In the genomic region with DNA sequence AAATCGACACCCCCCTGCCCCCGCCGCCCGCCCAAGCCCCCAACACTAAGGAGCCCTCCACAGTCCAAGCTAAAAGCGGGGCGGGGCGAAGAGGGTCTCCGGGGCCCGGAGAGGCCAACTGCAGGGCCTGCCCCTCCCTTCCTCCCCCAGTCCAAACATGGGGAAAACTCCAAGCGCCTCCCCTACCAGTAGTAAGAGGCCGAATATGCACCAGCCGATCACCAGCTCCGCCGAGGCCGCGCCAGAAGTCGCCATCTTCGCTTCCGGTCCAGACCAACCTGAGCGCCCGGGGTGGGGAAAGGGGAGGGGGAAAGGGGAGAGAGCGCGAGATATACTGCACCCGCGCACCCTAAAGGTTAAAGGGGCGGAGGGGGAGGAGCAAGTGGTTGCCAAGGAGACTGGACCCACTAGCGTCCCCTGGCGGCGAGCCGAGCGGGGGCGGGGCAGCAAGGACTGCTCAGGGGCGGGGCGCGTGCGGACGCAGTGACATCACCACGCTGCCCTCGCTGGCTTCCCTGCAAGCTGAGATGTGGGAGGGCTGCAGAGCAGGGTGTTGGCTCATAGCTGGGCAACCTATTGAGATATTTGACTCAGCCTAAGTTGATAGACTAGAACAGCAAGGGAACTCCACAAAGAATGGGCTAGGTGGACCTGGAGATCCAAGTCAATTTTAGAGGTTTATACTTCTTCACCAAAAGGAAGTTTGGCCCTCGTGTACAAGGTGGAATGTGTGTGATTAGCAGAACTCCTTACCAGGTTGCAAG, we compare ENCODE assay signal across 1 cellular context.
TF ChIP-seq lines count a peak whose summit lies in the region.

A gene (minus strand): TSS at position 384 of the 764 bp plus-strand sequence. CDS start 129 bp downstream, at position 255.

TF ChIP-seq in HepG2, 621 proteins besides CTCF, POLR2A, EP300 and RAD21 (continued from another document and continues in another):
- TF ChIP-seq PRPF4 (IDR thresholded peaks at IDR 0.05; ENCODE audit: low read depth, low read length, poor library complexity, severe bottlenecking) (no peak), XRCC5 (optimal IDR thresholded peaks at IDR 0.05; ENCODE audit: low read length) (no peak), ZNF207 (IDR thresholded peaks at IDR 0.05; ENCODE audit: borderline replicate concordance) (no peak), KDM3A (CRISPR knock-in tag; IDR thresholded peaks at IDR 0.05; ENCODE audit: low read depth) (0 out of 2 replicates have a peak, but pooled peaks have one; percentile 79), SP2 (CRISPR knock-in tag; IDR thresholded peaks at IDR 0.05) (peak; percentile 44; the same call in 1 of the 2 replicates), YEATS4 (CRISPR knock-in tag; IDR thresholded peaks at IDR 0.05; ENCODE audit: borderline replicate concordance) (peak; percentile 29; the same call in 1 of the 2 replicates), DPF2 (CRISPR knock-in tag; IDR thresholded peaks at IDR 0.05; ENCODE audit: borderline replicate concordance, low read depth) (no peak), CREB1 (IDR thresholded peaks at IDR 0.05) (peak; percentile 71), CREB1 (CRISPR knock-in tag; IDR thresholded peaks at IDR 0.05) (peak; percentile 79), ZNF367 (CRISPR knock-in tag; IDR thresholded peaks at IDR 0.05; ENCODE audit: borderline replicate concordance) (no peak), SALL1 (CRISPR knock-in tag; IDR thresholded peaks at IDR 0.05) (peak; percentile 69), SP4 (CRISPR knock-in tag; IDR thresholded peaks at IDR 0.05) (peak; percentile 96), CBX5 (CRISPR knock-in tag; IDR thresholded peaks at IDR 0.05; ENCODE audit: borderline replicate concordance) (peak; percentile 69; the same call in 1 of the 2 replicates), CENPX (CRISPR knock-in tag; IDR thresholded peaks at IDR 0.05) (no peak), ZNF737 (CRISPR knock-in tag; IDR thresholded peaks at IDR 0.05; ENCODE audit: borderline replicate concordance) (no peak), SPEN (CRISPR knock-in tag; IDR thresholded peaks at IDR 0.05; ENCODE audit: low read depth) (no peak; the same call in 1 of the 2 replicates), SP1 (IDR thresholded peaks at IDR 0.05) (no peak), SP1 (CRISPR knock-in tag; IDR thresholded peaks at IDR 0.05) (peak; percentile 99), GTF3A (CRISPR knock-in tag; conservative IDR thresholded peaks at IDR 0.05) (no peak), ZNF121 (CRISPR knock-in tag; IDR thresholded peaks at IDR 0.05) (no peak), NR2C2 (CRISPR knock-in tag; IDR thresholded peaks at IDR 0.05; ENCODE audit: borderline replicate concordance) (peak; percentile 89), MED1 (CRISPR knock-in tag; IDR thresholded peaks at IDR 0.05) (peak; percentile 75; the same call in 1 of the 2 replicates), JARID2 (CRISPR knock-in tag; IDR thresholded peaks at IDR 0.05; ENCODE audit: insufficient replicate concordance) (no peak), ZNF776 (CRISPR knock-in tag; IDR thresholded peaks at IDR 0.05) (no peak), PTBP1 (IDR thresholded peaks at IDR 0.05; ENCODE audit: low read depth, low read length, poor library complexity, severe bottlenecking) (peak; percentile 55), NRL (CRISPR knock-in tag; IDR thresholded peaks at IDR 0.05; ENCODE audit: borderline replicate concordance) (no peak), TBL1XR1 (IDR thresholded peaks at IDR 0.05; ENCODE audit: borderline replicate concordance, low read length, partially characterized antibody) (peak; percentile 61), JUND (CRISPR knock-in tag; IDR thresholded peaks at IDR 0.05) (peak; percentile 71), SRY (CRISPR knock-in tag; IDR thresholded peaks at IDR 0.05) (0 out of 2 replicates have a peak, but pooled peaks have one; percentile 38), CBX1 (IDR thresholded peaks at IDR 0.05; ENCODE audit: low read depth) (peak; percentile 88)
- TF ChIP-seq, protein P1, sequence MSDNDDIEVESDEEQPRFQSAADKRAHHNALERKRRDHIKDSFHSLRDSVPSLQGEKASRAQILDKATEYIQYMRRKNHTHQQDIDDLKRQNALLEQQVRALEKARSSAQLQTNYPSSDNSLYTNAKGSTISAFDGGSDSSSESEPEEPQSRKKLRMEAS (IDR thresholded peaks at IDR 0.05) = peak; percentile 59; the same call in 1 of the 2 replicates
- TF ChIP-seq, protein P2, sequence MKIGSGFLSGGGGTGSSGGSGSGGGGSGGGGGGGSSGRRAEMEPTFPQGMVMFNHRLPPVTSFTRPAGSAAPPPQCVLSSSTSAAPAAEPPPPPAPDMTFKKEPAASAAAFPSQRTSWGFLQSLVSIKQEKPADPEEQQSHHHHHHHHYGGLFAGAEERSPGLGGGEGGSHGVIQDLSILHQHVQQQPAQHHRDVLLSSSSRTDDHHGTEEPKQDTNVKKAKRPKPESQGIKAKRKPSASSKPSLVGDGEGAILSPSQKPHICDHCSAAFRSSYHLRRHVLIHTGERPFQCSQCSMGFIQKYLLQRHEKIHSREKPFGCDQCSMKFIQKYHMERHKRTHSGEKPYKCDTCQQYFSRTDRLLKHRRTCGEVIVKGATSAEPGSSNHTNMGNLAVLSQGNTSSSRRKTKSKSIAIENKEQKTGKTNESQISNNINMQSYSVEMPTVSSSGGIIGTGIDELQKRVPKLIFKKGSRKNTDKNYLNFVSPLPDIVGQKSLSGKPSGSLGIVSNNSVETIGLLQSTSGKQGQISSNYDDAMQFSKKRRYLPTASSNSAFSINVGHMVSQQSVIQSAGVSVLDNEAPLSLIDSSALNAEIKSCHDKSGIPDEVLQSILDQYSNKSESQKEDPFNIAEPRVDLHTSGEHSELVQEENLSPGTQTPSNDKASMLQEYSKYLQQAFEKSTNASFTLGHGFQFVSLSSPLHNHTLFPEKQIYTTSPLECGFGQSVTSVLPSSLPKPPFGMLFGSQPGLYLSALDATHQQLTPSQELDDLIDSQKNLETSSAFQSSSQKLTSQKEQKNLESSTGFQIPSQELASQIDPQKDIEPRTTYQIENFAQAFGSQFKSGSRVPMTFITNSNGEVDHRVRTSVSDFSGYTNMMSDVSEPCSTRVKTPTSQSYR (CRISPR knock-in tag; IDR thresholded peaks at IDR 0.05; ENCODE audit: borderline replicate concordance) = peak; percentile 68; the same call in 1 of the 2 replicates
- TF ChIP-seq, protein P3, sequence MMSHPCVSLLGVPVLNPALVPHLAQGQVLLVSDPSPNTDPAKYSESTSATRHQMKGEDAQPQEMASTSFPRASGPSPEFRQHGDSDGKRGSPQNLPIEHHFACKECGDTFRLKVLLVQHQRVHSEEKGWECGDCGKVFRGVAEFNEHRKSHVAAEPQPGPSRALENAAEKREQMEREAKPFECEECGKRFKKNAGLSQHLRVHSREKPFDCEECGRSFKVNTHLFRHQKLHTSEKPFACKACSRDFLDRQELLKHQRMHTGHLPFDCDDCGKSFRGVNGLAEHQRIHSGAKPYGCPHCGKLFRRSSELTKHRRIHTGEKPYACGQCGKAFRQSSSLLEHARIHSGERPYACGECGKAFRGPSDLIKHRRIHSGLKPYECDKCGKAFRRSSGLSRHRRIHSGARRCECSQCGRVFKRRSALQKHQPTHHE (CRISPR knock-in tag; IDR thresholded peaks at IDR 0.05; ENCODE audit: borderline replicate concordance) = no peak
- TF ChIP-seq, protein P4, sequence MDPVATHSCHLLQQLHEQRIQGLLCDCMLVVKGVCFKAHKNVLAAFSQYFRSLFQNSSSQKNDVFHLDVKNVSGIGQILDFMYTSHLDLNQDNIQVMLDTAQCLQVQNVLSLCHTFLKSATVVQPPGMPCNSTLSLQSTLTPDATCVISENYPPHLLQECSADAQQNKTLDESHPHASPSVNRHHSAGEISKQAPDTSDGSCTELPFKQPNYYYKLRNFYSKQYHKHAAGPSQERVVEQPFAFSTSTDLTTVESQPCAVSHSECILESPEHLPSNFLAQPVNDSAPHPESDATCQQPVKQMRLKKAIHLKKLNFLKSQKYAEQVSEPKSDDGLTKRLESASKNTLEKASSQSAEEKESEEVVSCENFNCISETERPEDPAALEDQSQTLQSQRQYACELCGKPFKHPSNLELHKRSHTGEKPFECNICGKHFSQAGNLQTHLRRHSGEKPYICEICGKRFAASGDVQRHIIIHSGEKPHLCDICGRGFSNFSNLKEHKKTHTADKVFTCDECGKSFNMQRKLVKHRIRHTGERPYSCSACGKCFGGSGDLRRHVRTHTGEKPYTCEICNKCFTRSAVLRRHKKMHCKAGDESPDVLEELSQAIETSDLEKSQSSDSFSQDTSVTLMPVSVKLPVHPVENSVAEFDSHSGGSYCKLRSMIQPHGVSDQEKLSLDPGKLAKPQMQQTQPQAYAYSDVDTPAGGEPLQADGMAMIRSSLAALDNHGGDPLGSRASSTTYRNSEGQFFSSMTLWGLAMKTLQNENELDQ (CRISPR knock-in tag; IDR thresholded peaks at IDR 0.05; ENCODE audit: borderline replicate concordance) = no peak
- TF ChIP-seq, protein P5, sequence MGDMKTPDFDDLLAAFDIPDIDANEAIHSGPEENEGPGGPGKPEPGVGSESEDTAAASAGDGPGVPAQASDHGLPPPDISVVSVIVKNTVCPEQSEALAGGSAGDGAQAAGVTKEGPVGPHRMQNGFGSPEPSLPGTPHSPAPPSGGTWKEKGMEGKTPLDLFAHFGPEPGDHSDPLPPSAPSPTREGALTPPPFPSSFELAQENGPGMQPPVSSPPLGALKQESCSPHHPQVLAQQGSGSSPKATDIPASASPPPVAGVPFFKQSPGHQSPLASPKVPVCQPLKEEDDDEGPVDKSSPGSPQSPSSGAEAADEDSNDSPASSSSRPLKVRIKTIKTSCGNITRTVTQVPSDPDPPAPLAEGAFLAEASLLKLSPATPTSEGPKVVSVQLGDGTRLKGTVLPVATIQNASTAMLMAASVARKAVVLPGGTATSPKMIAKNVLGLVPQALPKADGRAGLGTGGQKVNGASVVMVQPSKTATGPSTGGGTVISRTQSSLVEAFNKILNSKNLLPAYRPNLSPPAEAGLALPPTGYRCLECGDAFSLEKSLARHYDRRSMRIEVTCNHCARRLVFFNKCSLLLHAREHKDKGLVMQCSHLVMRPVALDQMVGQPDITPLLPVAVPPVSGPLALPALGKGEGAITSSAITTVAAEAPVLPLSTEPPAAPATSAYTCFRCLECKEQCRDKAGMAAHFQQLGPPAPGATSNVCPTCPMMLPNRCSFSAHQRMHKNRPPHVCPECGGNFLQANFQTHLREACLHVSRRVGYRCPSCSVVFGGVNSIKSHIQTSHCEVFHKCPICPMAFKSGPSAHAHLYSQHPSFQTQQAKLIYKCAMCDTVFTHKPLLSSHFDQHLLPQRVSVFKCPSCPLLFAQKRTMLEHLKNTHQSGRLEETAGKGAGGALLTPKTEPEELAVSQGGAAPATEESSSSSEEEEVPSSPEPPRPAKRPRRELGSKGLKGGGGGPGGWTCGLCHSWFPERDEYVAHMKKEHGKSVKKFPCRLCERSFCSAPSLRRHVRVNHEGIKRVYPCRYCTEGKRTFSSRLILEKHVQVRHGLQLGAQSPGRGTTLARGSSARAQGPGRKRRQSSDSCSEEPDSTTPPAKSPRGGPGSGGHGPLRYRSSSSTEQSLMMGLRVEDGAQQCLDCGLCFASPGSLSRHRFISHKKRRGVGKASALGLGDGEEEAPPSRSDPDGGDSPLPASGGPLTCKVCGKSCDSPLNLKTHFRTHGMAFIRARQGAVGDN (CRISPR knock-in tag; IDR thresholded peaks at IDR 0.05) = peak; percentile 79
- TF ChIP-seq, protein P6, sequence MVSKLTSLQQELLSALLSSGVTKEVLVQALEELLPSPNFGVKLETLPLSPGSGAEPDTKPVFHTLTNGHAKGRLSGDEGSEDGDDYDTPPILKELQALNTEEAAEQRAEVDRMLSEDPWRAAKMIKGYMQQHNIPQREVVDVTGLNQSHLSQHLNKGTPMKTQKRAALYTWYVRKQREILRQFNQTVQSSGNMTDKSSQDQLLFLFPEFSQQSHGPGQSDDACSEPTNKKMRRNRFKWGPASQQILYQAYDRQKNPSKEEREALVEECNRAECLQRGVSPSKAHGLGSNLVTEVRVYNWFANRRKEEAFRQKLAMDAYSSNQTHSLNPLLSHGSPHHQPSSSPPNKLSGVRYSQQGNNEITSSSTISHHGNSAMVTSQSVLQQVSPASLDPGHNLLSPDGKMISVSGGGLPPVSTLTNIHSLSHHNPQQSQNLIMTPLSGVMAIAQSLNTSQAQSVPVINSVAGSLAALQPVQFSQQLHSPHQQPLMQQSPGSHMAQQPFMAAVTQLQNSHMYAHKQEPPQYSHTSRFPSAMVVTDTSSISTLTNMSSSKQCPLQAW (CRISPR knock-in tag; IDR thresholded peaks at IDR 0.05) = peak; percentile 31; the same call in 1 of the 2 replicates
- TF ChIP-seq, protein P7, sequence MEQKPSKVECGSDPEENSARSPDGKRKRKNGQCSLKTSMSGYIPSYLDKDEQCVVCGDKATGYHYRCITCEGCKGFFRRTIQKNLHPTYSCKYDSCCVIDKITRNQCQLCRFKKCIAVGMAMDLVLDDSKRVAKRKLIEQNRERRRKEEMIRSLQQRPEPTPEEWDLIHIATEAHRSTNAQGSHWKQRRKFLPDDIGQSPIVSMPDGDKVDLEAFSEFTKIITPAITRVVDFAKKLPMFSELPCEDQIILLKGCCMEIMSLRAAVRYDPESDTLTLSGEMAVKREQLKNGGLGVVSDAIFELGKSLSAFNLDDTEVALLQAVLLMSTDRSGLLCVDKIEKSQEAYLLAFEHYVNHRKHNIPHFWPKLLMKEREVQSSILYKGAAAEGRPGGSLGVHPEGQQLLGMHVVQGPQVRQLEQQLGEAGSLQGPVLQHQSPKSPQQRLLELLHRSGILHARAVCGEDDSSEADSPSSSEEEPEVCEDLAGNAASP (CRISPR knock-in tag; IDR thresholded peaks at IDR 0.05; ENCODE audit: borderline replicate concordance) = peak; percentile 54; the same call in 1 of the 2 replicates
- TF ChIP-seq, protein P8, sequence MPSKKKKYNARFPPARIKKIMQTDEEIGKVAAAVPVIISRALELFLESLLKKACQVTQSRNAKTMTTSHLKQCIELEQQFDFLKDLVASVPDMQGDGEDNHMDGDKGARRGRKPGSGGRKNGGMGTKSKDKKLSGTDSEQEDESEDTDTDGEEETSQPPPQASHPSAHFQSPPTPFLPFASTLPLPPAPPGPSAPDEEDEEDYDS (CRISPR knock-in tag; IDR thresholded peaks at IDR 0.05) = peak; percentile 83; the same call in 1 of the 2 replicates
- TF ChIP-seq, protein P9, sequence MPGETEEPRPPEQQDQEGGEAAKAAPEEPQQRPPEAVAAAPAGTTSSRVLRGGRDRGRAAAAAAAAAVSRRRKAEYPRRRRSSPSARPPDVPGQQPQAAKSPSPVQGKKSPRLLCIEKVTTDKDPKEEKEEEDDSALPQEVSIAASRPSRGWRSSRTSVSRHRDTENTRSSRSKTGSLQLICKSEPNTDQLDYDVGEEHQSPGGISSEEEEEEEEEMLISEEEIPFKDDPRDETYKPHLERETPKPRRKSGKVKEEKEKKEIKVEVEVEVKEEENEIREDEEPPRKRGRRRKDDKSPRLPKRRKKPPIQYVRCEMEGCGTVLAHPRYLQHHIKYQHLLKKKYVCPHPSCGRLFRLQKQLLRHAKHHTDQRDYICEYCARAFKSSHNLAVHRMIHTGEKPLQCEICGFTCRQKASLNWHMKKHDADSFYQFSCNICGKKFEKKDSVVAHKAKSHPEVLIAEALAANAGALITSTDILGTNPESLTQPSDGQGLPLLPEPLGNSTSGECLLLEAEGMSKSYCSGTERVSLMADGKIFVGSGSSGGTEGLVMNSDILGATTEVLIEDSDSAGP (CRISPR knock-in tag; IDR thresholded peaks at IDR 0.05; ENCODE audit: borderline replicate concordance) = peak; percentile 39; the same call in 1 of the 2 replicates
